1 cellular context compared by ENCODE assay signal in genomic region chr10:97407211-97407951, GRCh38.
TF ChIP-seq lines count a peak whose summit lies in the region.

No MANE protein-coding gene starts in this region.

TF ChIP-seq in HepG2, 621 proteins besides CTCF, POLR2A, EP300 and RAD21 (continued from another document and continues in another):
- TF ChIP-seq PREB (CRISPR knock-in tag; IDR thresholded peaks at IDR 0.05): no peak
- TF ChIP-seq CEBPZ (IDR thresholded peaks at IDR 0.05; ENCODE audit: low read length): no peak
- TF ChIP-seq, protein P1, sequence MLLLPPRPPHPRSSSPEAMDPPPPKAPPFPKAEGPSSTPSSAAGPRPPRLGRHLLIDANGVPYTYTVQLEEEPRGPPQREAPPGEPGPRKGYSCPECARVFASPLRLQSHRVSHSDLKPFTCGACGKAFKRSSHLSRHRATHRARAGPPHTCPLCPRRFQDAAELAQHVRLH (CRISPR knock-in tag; IDR thresholded peaks at IDR 0.05; ENCODE audit: borderline replicate concordance, low read depth): 0 out of 2 replicates have a peak, but pooled peaks have one; percentile 36
- TF ChIP-seq RXRA (CRISPR knock-in tag; IDR thresholded peaks at IDR 0.05): no peak; the same call in 1 of the 2 replicates
- TF ChIP-seq SSRP1 (CRISPR knock-in tag; IDR thresholded peaks at IDR 0.05): no peak
- TF ChIP-seq, protein P2, sequence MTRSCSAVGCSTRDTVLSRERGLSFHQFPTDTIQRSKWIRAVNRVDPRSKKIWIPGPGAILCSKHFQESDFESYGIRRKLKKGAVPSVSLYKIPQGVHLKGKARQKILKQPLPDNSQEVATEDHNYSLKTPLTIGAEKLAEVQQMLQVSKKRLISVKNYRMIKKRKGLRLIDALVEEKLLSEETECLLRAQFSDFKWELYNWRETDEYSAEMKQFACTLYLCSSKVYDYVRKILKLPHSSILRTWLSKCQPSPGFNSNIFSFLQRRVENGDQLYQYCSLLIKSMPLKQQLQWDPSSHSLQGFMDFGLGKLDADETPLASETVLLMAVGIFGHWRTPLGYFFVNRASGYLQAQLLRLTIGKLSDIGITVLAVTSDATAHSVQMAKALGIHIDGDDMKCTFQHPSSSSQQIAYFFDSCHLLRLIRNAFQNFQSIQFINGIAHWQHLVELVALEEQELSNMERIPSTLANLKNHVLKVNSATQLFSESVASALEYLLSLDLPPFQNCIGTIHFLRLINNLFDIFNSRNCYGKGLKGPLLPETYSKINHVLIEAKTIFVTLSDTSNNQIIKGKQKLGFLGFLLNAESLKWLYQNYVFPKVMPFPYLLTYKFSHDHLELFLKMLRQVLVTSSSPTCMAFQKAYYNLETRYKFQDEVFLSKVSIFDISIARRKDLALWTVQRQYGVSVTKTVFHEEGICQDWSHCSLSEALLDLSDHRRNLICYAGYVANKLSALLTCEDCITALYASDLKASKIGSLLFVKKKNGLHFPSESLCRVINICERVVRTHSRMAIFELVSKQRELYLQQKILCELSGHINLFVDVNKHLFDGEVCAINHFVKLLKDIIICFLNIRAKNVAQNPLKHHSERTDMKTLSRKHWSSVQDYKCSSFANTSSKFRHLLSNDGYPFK (CRISPR knock-in tag; IDR thresholded peaks at IDR 0.05; ENCODE audit: borderline replicate concordance): no peak
- no peak for TF ChIP-seq ZSCAN20 (CRISPR knock-in tag; IDR thresholded peaks at IDR 0.05; ENCODE audit: borderline replicate concordance)
- TF ChIP-seq ZFY (CRISPR knock-in tag; IDR thresholded peaks at IDR 0.05): no peak
- no peak for TF ChIP-seq RBM39 (IDR thresholded peaks at IDR 0.05; ENCODE audit: low read depth, low read length, poor library complexity, severe bottlenecking)
- TF ChIP-seq ZIK1 (CRISPR knock-in tag; IDR thresholded peaks at IDR 0.05; ENCODE audit: borderline replicate concordance, low read depth): no peak
- TF ChIP-seq TOPORS (CRISPR knock-in tag; IDR thresholded peaks at IDR 0.05): no peak
- TF ChIP-seq MED8 (CRISPR knock-in tag; IDR thresholded peaks at IDR 0.05; ENCODE audit: insufficient replicate concordance): no peak
- no peak for TF ChIP-seq ZNF34 (CRISPR knock-in tag; IDR thresholded peaks at IDR 0.05; ENCODE audit: borderline replicate concordance)
- TF ChIP-seq ZNF616 (CRISPR knock-in tag; IDR thresholded peaks at IDR 0.05; ENCODE audit: low read depth): no peak
- TF ChIP-seq ETV5 (CRISPR knock-in tag; IDR thresholded peaks at IDR 0.05; ENCODE audit: borderline replicate concordance): peak; percentile 6; the same call in 1 of the 2 replicates
- peak; percentile 69 for TF ChIP-seq GATAD1 (CRISPR knock-in tag; IDR thresholded peaks at IDR 0.05)
- no peak for TF ChIP-seq GPN1 (CRISPR knock-in tag; IDR thresholded peaks at IDR 0.05; ENCODE audit: borderline replicate concordance)
- TF ChIP-seq AHR (CRISPR knock-in tag; IDR thresholded peaks at IDR 0.05): peak; percentile 80
- TF ChIP-seq, protein P3, sequence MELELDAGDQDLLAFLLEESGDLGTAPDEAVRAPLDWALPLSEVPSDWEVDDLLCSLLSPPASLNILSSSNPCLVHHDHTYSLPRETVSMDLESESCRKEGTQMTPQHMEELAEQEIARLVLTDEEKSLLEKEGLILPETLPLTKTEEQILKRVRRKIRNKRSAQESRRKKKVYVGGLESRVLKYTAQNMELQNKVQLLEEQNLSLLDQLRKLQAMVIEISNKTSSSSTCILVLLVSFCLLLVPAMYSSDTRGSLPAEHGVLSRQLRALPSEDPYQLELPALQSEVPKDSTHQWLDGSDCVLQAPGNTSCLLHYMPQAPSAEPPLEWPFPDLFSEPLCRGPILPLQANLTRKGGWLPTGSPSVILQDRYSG (CRISPR knock-in tag; IDR thresholded peaks at IDR 0.05): no peak
- no peak for TF ChIP-seq ZNF510 (CRISPR knock-in tag; IDR thresholded peaks at IDR 0.05; ENCODE audit: low read depth)
- no peak for TF ChIP-seq ATRX (CRISPR knock-in tag; IDR thresholded peaks at IDR 0.05; ENCODE audit: borderline replicate concordance)
- no peak for TF ChIP-seq IRX3 (CRISPR knock-in tag; IDR thresholded peaks at IDR 0.05; ENCODE audit: borderline replicate concordance, low read depth)
- TF ChIP-seq GTF2F1 (IDR thresholded peaks at IDR 0.05; ENCODE audit: low read length): no peak
- no peak for TF ChIP-seq NFE2L2 (IDR thresholded peaks at IDR 0.05; ENCODE audit: low read length)
- no peak for TF ChIP-seq ZNF18 (CRISPR knock-in tag; IDR thresholded peaks at IDR 0.05; ENCODE audit: insufficient replicate concordance)
- no peak for TF ChIP-seq KLF15 (CRISPR knock-in tag; IDR thresholded peaks at IDR 0.05; ENCODE audit: borderline replicate concordance)
- TF ChIP-seq, protein P4, sequence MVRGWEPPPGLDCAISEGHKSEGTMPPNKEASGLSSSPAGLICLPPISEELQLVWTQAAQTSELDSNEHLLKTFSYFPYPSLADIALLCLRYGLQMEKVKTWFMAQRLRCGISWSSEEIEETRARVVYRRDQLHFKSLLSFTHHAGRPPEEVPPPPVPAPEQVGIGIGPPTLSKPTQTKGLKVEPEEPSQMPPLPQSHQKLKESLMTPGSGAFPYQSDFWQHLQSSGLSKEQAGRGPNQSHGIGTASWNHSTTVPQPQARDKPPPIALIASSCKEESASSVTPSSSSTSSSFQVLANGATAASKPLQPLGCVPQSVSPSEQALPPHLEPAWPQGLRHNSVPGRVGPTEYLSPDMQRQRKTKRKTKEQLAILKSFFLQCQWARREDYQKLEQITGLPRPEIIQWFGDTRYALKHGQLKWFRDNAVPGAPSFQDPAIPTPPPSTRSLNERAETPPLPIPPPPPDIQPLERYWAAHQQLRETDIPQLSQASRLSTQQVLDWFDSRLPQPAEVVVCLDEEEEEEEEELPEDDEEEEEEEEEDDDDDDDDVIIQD (CRISPR knock-in tag; IDR thresholded peaks at IDR 0.05; ENCODE audit: low read depth): peak; percentile 65
- TF ChIP-seq GMEB2 (CRISPR knock-in tag; IDR thresholded peaks at IDR 0.05; ENCODE audit: low read depth): no peak
- no peak for TF ChIP-seq ZNF646 (CRISPR knock-in tag; IDR thresholded peaks at IDR 0.05)
- TF ChIP-seq ZNF674 (CRISPR knock-in tag; IDR thresholded peaks at IDR 0.05; ENCODE audit: low read depth): no peak
- TF ChIP-seq CAMTA2 (CRISPR knock-in tag; IDR thresholded peaks at IDR 0.05; ENCODE audit: borderline replicate concordance): no peak
- no peak for TF ChIP-seq RFXAP (CRISPR knock-in tag; IDR thresholded peaks at IDR 0.05; ENCODE audit: borderline replicate concordance)
- TF ChIP-seq, protein P5, sequence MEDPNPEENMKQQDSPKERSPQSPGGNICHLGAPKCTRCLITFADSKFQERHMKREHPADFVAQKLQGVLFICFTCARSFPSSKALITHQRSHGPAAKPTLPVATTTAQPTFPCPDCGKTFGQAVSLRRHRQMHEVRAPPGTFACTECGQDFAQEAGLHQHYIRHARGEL (CRISPR knock-in tag; IDR thresholded peaks at IDR 0.05): no peak
- no peak for TF ChIP-seq SOX13 (IDR thresholded peaks at IDR 0.05)
- peak in 1 of 2 experiments; percentile 34; a peak in 2 of 4 replicates for TF ChIP-seq SOX13 (CRISPR knock-in tag; conservative IDR thresholded peaks at IDR 0.05 in 1 of 2, IDR thresholded peaks at IDR 0.05 in 1 of 2)
- no peak for TF ChIP-seq DNMT1 (CRISPR knock-in tag; IDR thresholded peaks at IDR 0.05)
- TF ChIP-seq PHF8 (CRISPR knock-in tag; IDR thresholded peaks at IDR 0.05): peak; percentile 22; the same call in 1 of the 2 replicates
